ENCODE assay signal across 23 cellular contexts in the genomic region with DNA sequence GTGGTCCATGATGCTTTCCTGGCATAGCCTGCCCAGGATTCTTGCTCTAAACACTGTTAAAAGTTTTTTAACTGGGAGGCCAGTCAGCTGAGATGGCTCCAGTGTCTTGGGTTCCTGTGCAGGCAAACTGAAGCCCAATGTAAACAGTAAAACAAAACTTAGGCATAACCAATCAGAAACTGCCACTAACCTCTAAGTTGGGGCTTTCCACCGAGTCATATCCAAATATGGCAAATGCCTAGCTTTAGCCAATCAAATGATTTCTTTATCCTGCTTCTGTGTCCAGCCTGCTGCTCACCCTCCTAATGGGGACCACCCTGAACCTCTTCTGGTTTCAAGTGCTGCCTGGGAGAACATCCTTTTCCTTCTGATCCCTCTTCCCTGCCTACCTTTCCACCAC.
DNase-seq lines count a peak whose midpoint lies in the region; ATAC-seq and TF ChIP-seq lines count a peak whose summit lies in the region.
"Had no signal": no experiment of that assay in that cellular context is flagged by ENCODE, and none has a peak within 500 bp of the region (broad histone marks: within the 10 kb centered on the region; RNA-seq: fewer than 3 reads in every experiment).

No MANE protein-coding gene starts in this region.

- H3K4me1 ChIP-seq in adrenal gland (replicated peaks in 1 of 2) = no peaks in the 10 kb centered on the region
- H3K4me1 ChIP-seq: A549, HAP-1 had no signal

- no peaks in the 10 kb centered on the region for H3K27me3 ChIP-seq in adrenal gland
- H3K27me3 ChIP-seq: BLaER1 treated with 17β-estradiol and CSF1 and Interleukin-3, amounts not matched to agents 10 nM and 100 nM had no signal

- no peak overlapping the region for H3K4me3 Mint-ChIP-seq in nephron progenitor cell
- H3K4me3 Mint-ChIP-seq: CD14-positive monocyte; CD4-positive, alpha-beta T cell; CD8-positive, alpha-beta memory T cell; GM23338; HFFc6 had no signal

- 63 to 80% (median 66%) methylated on average over 1 of the region's 1 CpG for WGBS in adrenal gland, 4 donors

- no peak for TF ChIP-seq POLR2A in adrenal gland (IDR thresholded peaks at IDR 0.05)

- peaks cover 2% of the 10 kb centered on the region for H3K27me3 Mint-ChIP-seq in nephron progenitor cell (ENCODE audit: low read depth, poor library complexity)

- no peaks in the 10 kb centered on the region for H3K36me3 Mint-ChIP-seq in nephron progenitor cell (ENCODE audit: low read depth)
- H3K36me3 Mint-ChIP-seq: CD14-positive monocyte; CD8-positive, alpha-beta memory T cell had no signal

- H3K27ac ChIP-seq in caudate nucleus (ENCODE audit: low read depth, low read length) (peak overlapping the region; percentile 16), adrenal gland (no peak overlapping the region)
- H3K27ac ChIP-seq: A549; BLaER1 treated with 17β-estradiol and CSF1 and Interleukin-3, amounts not matched to agents 10 nM and 100 nM had no signal

- peaks cover 9% of the 10 kb centered on the region for H3K4me1 Mint-ChIP-seq in nephron progenitor cell
- H3K4me1 Mint-ChIP-seq: CD14-positive monocyte; CD8-positive, alpha-beta memory T cell; GM23338 had no signal

- intact Hi-C loops in adrenal gland (cut with DNase I) = no loop called here

- TF ChIP-seq CTCF in GM12865 (IDR thresholded peaks at IDR 0.05; ENCODE audit: insufficient read depth, low read depth, low read length, missing control alignments) (no peak), nephron progenitor cell (IDR thresholded peaks at IDR 0.05) (no peak), adrenal gland (IDR thresholded peaks at IDR 0.05) (no peak)

- no peak overlapping the region for H3K4me3 ChIP-seq in GM12865 (ENCODE audit: low read depth, low read length)
- H3K4me3 ChIP-seq in adrenal gland = no peak overlapping the region
- H3K4me3 ChIP-seq: A549; BLaER1 treated with 17β-estradiol and CSF1 and Interleukin-3, amounts not matched to agents 10 nM and 100 nM; GM23338; HAP-1 had no signal

- no peaks in the 10 kb centered on the region for H3K9me3 Mint-ChIP-seq in nephron progenitor cell
- H3K9me3 Mint-ChIP-seq: CD4-positive, alpha-beta T cell; GM23338 had no signal

- H3K9me3 ChIP-seq in adrenal gland (replicated peaks in 1 of 3) = no peaks in the 10 kb centered on the region
- H3K9me3 ChIP-seq: A549; BE2C; BLaER1 treated with 17β-estradiol and CSF1 and Interleukin-3, amounts not matched to agents 10 nM and 100 nM; HAP-1 had no signal

- peak overlapping the region; percentile 26 for H3K27ac Mint-ChIP-seq in nephron progenitor cell
- H3K27ac Mint-ChIP-seq: CD14-positive monocyte; CD4-positive, alpha-beta T cell; CD8-positive, alpha-beta memory T cell; GM23338; HFFc6 had no signal

- H3K36me3 ChIP-seq in adrenal gland (replicated peaks in 1 of 2) = no peaks in the 10 kb centered on the region
- H3K36me3 ChIP-seq: BE2C; BLaER1 treated with 17β-estradiol and CSF1 and Interleukin-3, amounts not matched to agents 10 nM and 100 nM; HAP-1 had no signal

- peak; percentile 33 for ATAC-seq in GM18502 (IDR thresholded peaks at IDR 0.05; ENCODE audit: poor library complexity, unreplicated experiment)
- ATAC-seq in HG03457 (IDR thresholded peaks at IDR 0.05; ENCODE audit: unreplicated experiment) = no peak
- ATAC-seq: A549, GM23338 had no signal

- DNase-seq in GM12865 (ENCODE audit: low read depth) (peak; percentile 56), caudate nucleus (lab: John Stamatoyannopoulos, UW) (no peak), nephron progenitor cell (no peak), iPS-NIHi7 (ENCODE audit: extremely low spot score) (no peak), adrenal gland (no peak)
- DNase-seq: 8988T; ACHN; AML-193; BE2C; CD4-positive, alpha-beta T cell; CD8-positive, alpha-beta memory T cell; DMS 273 treated with DMSO at 0.1 percent for 48 hours; DMS79; EL; GDM1; HFFc6 had no signal
